ENCODE assay signal across 17 cellular contexts in the genomic region with DNA sequence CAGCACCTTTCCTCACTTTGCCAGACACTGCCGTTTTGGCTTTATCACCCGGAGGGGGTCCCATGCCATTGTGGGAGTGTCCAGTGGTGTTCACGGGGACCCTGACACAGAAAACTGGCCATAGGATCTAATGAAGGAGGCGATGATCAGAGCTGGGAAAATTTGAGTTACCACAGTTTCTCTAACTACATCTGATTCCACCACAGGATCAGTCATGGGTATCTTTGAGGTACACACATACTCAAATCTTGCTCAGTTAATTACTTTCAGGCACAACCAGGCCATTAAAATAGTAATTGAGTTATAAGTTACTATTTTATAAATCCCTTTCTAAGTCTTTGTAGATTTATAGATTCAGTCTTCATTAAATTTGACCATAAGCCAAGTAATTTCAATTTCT.
A peak's percentile ranks its signal among the peaks of the same experiment; 100 is the strongest.
DNase-seq lines count a peak whose midpoint lies in the region; ATAC-seq and TF ChIP-seq lines count a peak whose summit lies in the region.
"Had no signal": no experiment of that assay in that cellular context is flagged by ENCODE, and none has a peak within 500 bp of the region (broad histone marks: within the 10 kb centered on the region; RNA-seq: fewer than 3 reads in every experiment).

No MANE protein-coding gene starts in this region.

- H3K4me1 Mint-ChIP-seq in stimulated activated naive B cell treated with anti-CD40 and anti-IgM and Interleukin-4, amounts not matched to agents 10 μg/mL and 1 μg/mL and 100 μg/mL, for 72 hours: peaks cover 2 to 6% of the 10 kb centered on the region in 2 donors
- H3K4me1 Mint-ChIP-seq: B cell, immature natural killer cell had no signal

- H3K4me2 ChIP-seq in IMR-90 (ENCODE audit: low read depth, low read length): no peak overlapping the region
- H3K4me2 ChIP-seq: KMS-11 had no signal

- no peak overlapping the region for H2AK9ac ChIP-seq in IMR-90 (replicated peaks; ENCODE audit: low read depth, low read length, poor library complexity)

- H4K5ac ChIP-seq in IMR-90 (ENCODE audit: low read depth, low read length): no peak overlapping the region; the same call in 1 of the 2 replicates

- peak; percentile 59 for ATAC-seq in GM18909 (IDR thresholded peaks at IDR 0.05; ENCODE audit: poor library complexity, unreplicated experiment)
- peak; percentile 61 for ATAC-seq in HG02798 (IDR thresholded peaks at IDR 0.05; ENCODE audit: poor library complexity, unreplicated experiment)
- ATAC-seq in IMR-90 (ENCODE audit: low read depth): no peak
- ATAC-seq in stimulated activated naive B cell treated with anti-CD40 and anti-IgM and Interleukin-4, amounts not matched to agents 10 μg/mL and 1 μg/mL and 100 μg/mL, for 72 hours (replicated peaks): peak; percentile 52 to 80

- H2BK15ac ChIP-seq in IMR-90 (ENCODE audit: low read depth, low read length): no peak overlapping the region

- no CpG with 5 or more reads among the region's 4 CpGs for WGBS in IMR-90 (ENCODE audit: extremely low coverage in 2 of 2, insufficient read length in 1 of 2), 2 experiments

- H3K27me3 ChIP-seq in IMR-90 (ENCODE audit: control insufficient read depth, insufficient read depth, low read length): no peaks in the 10 kb centered on the region

- CTCF ChIA-PET in IMR-90 (lab: Yijun Ruan, JAX): no interaction called here

- no peaks in the 10 kb centered on the region for H3K9me3 ChIP-seq in IMR-90 (ENCODE audit: control insufficient read depth, insufficient read depth, low read length)

- H2BK120ac ChIP-seq in IMR-90 (ENCODE audit: low read depth, low read length): no peak overlapping the region

- no peak overlapping the region for H2AFZ ChIP-seq in IMR-90 (replicated peaks; ENCODE audit: low read length, poor library complexity)

- no TSS peak for BruUV-seq in IMR-90 (replicated peaks; lab: Mats Ljungman, UMichigan)

- H3K9ac ChIP-seq in IMR-90 (ENCODE audit: low read depth, low read length): no peak overlapping the region
- H3K9ac ChIP-seq: KMS-11 had no signal

- in situ Hi-C loops in IMR-90 (cut with MboI; ENCODE audit: low sequenced_read_pairs): no loop called here

- POLR2A ChIA-PET in IMR-90 (lab: Charles Lee; ENCODE audit: unreplicated experiment): no interaction called here

- H3K56ac ChIP-seq in IMR-90 (ENCODE audit: extremely low read depth, insufficient read depth, low read length): no peak overlapping the region

- no peak overlapping the region for H3K4me3 ChIP-seq in IMR-90 (ENCODE audit: insufficient read depth, low read depth, low read length)
- H3K4me3 ChIP-seq: skin epidermis had no signal

- TF ChIP-seq CTCF in IMR-90 (conservative IDR thresholded peaks at IDR 0.05; ENCODE audit: low read depth, low read length): no peak

- dilution Hi-C loops in IMR-90 (cut with HindIII; ENCODE audit: low sequenced_read_pairs, unreplicated experiment): no loop called here

- H3K14ac ChIP-seq in IMR-90 (replicated peaks; ENCODE audit: low read depth, low read length): no peak overlapping the region

- H3K4ac ChIP-seq in IMR-90 (ENCODE audit: low read depth, low read length): no peak overlapping the region

- H3K18ac ChIP-seq in IMR-90 (ENCODE audit: low read depth, low read length): 0 out of 2 replicates have a peak overlapping the region, but pooled peaks have one; percentile 43

- intact Hi-C loops in IMR-90 (cut with micrococcal nuclease): loop anchor here (5.0 kb wide), 1 partner anchor 56 kb away; no protein-coding TSS in a partner anchor

- no peak overlapping the region for H2BK5ac ChIP-seq in IMR-90 (ENCODE audit: low read depth, low read length, poor library complexity, severe bottlenecking)

- no peak overlapping the region; a peak in 1 of 4 replicates for H4K8ac ChIP-seq in IMR-90 (ENCODE audit: low read depth in 2 of 2, low read length in 2 of 2)

- H3K36me3 Mint-ChIP-seq in stimulated activated naive B cell treated with anti-CD40 and anti-IgM and Interleukin-4, amounts not matched to agents 10 μg/mL and 1 μg/mL and 100 μg/mL, for 72 hours: no peaks in the 10 kb centered on the region
- H3K36me3 Mint-ChIP-seq: immature natural killer cell had no signal

- TF ChIP-seq RAD21 in IMR-90 (IDR thresholded peaks at IDR 0.05; ENCODE audit: low read length): no peak

- no peak overlapping the region for H3K4me3 Mint-ChIP-seq in stimulated activated naive B cell treated with anti-CD40 and anti-IgM and Interleukin-4, amounts not matched to agents 10 μg/mL and 1 μg/mL and 100 μg/mL, for 72 hours
- H3K4me3 Mint-ChIP-seq: B cell; immature natural killer cell; T-helper 2 cell treated with Interferon-gamma antibody and Interleukin-4, amounts not matched to agents 5 μg/mL and 100 μg/mL, for 36 hours had no signal

- no peaks in the 10 kb centered on the region for H3K9me1 ChIP-seq in IMR-90 (ENCODE audit: insufficient read depth, low read length)

- TF ChIP-seq POLR2A in IMR-90 (IDR thresholded peaks at IDR 0.05; ENCODE audit: low read depth, low read length): no peak

- H3K23ac ChIP-seq in IMR-90 (ENCODE audit: low read depth, low read length): no peak overlapping the region

- peaks cover 3 to 4% of the 10 kb centered on the region in 2 donors for H3K9me3 Mint-ChIP-seq in stimulated activated naive B cell treated with anti-CD40 and anti-IgM and Interleukin-4, amounts not matched to agents 10 μg/mL and 1 μg/mL and 100 μg/mL, for 72 hours
- H3K9me3 Mint-ChIP-seq: T-helper 2 cell treated with Interferon-gamma antibody and Interleukin-4, amounts not matched to agents 5 μg/mL and 100 μg/mL, for 36 hours had no signal

- no peak overlapping the region for H4K91ac ChIP-seq in IMR-90 (ENCODE audit: insufficient read depth, low read depth, low read length)

- no peak overlapping the region for H3K27ac Mint-ChIP-seq in stimulated activated naive B cell treated with anti-CD40 and anti-IgM and Interleukin-4, amounts not matched to agents 10 μg/mL and 1 μg/mL and 100 μg/mL, for 72 hours
- H3K27ac Mint-ChIP-seq: B cell; immature natural killer cell; T-helper 2 cell treated with Interferon-gamma antibody and Interleukin-4, amounts not matched to agents 5 μg/mL and 100 μg/mL, for 36 hours had no signal

- no peak overlapping the region for H2BK20ac ChIP-seq in IMR-90 (ENCODE audit: low read depth, low read length)

- DNase-seq in IMR-90: no peak
- DNase-seq in stimulated activated naive B cell treated with anti-CD40 and anti-IgM and Interleukin-4, amounts not matched to agents 10 μg/mL and 1 μg/mL and 100 μg/mL, for 72 hours: no peak
- DNase-seq in NCI-H128 (lab: John Stamatoyannopoulos, UW; ENCODE audit: unreplicated experiment): no peak
- DNase-seq in NCI-H524 treated with DMSO at 0.1 percent for 48 hours (lab: John Stamatoyannopoulos, UW): no peak
- no peak for DNase-seq in stimulated activated naive CD4-positive, alpha-beta T cell treated with Interleukin-2 at 50 U/mL for 16 hours (lab: John Stamatoyannopoulos, UW)
- DNase-seq: activated CD4-positive, alpha-beta T cell treated with anti-CD3 and anti-CD28 coated beads for 1 hour; caudate nucleus; effector CD8-positive, alpha-beta T cell; GF-D8; immature natural killer cell; NCI-H1048 had no signal

- H3K4me1 ChIP-seq in IMR-90 (ENCODE audit: control insufficient read depth, insufficient read depth, low read length): peaks cover 5% of the 10 kb centered on the region; the same call in 1 of the 2 replicates

- no peak overlapping the region for H2AK5ac ChIP-seq in IMR-90 (ENCODE audit: low read depth, low read length)

- no peaks in the 10 kb centered on the region for H3K36me3 ChIP-seq in IMR-90 (ENCODE audit: control insufficient read depth, insufficient read depth, low read length)

- no peaks in the 10 kb centered on the region for H3K79me1 ChIP-seq in IMR-90 (ENCODE audit: low read depth in 1 of 2, low read length in 2 of 2)

- H4K20me1 ChIP-seq in IMR-90 (ENCODE audit: insufficient read depth, low read length): no peaks in the 10 kb centered on the region

- no peak overlapping the region for H3K27ac ChIP-seq in IMR-90 (ENCODE audit: insufficient read depth, low read length)
- H3K27ac ChIP-seq: KMS-11, skin epidermis had no signal

- no peaks in the 10 kb centered on the region for H3K27me3 Mint-ChIP-seq in stimulated activated naive B cell treated with anti-CD40 and anti-IgM and Interleukin-4, amounts not matched to agents 10 μg/mL and 1 μg/mL and 100 μg/mL, for 72 hours
- H3K27me3 Mint-ChIP-seq: B cell had no signal

TF ChIP-seq in IMR-90, 13 proteins besides CTCF, POLR2A, EP300 and RAD21:
- TF ChIP-seq NFE2L2 (IDR thresholded peaks at IDR 0.05; ENCODE audit: low read depth, low read length) (no peak), RFX5 (IDR thresholded peaks at IDR 0.05; ENCODE audit: low read depth, low read length) (no peak), MAZ (IDR thresholded peaks at IDR 0.05; ENCODE audit: borderline replicate concordance, low read depth, low read length) (no peak), BHLHE40 (IDR thresholded peaks at IDR 0.05; ENCODE audit: low read depth, low read length) (no peak), CHD1 (IDR thresholded peaks at IDR 0.05; ENCODE audit: low read depth, low read length) (no peak), MAFK (IDR thresholded peaks at IDR 0.05; ENCODE audit: low read depth, low read length) (no peak), ELK1 (IDR thresholded peaks at IDR 0.05; ENCODE audit: borderline replicate concordance, low read depth, low read length) (no peak), CEBPB (IDR thresholded peaks at IDR 0.05; ENCODE audit: low read depth, low read length) (no peak), RCOR1 (IDR thresholded peaks at IDR 0.05; ENCODE audit: insufficient replicate concordance, low read length) (no peak)
